Comparison of ENCODE assay signal across 9 cellular contexts in the genomic region with DNA sequence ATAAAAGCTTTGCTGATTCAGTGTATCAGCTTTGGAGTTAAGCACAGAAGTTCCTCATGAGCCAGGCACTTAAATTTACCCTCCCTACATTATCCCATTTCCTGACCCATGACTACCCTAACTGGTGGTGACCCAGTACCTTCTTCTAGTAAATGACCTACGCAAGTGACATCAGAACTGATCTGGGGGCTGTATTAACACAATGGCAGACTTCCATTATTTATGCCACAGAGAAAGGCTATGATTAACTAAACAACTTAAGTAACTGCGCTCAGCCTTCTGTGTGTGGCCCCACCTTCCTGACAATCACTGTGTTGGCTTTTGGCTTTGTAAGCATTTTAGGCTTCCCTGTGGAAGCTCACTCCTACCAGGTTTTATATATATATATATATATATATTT. TPM values are rescaled to one million over a fixed set of nuclear protein-coding genes. Genes with fewer than 3 reads are reported as not detected.
DNase-seq lines count a peak whose midpoint lies in the region; ATAC-seq and TF ChIP-seq lines count a peak whose summit lies in the region.
"Had no signal": no experiment of that assay in that cellular context is flagged by ENCODE, and none has a peak within 500 bp of the region (broad histone marks: within the 10 kb centered on the region; RNA-seq: fewer than 3 reads in every experiment).

No MANE protein-coding gene starts in this region.

- intact Hi-C loops in Caco-2 (cut with micrococcal nuclease; ENCODE audit: unreplicated experiment), result loop anchor here (1.0 to 5.0 kb wide), 5 partner anchors 38 to 416 kb away; no protein-coding TSS in a partner anchor
- intact Hi-C loops in adrenal gland (cut with DNase I), result loop anchor here (5.0 to 10.0 kb wide), 2 partner anchors 81 to 98 kb away; no protein-coding TSS in a partner anchor

- peaks cover 21% of the 10 kb centered on the region for H3K4me1 Mint-ChIP-seq in Caco-2 (ENCODE audit: low read depth, unreplicated experiment)
- peaks cover 59% of the 10 kb centered on the region for H3K4me1 Mint-ChIP-seq in HFFc6 (ENCODE audit: low read depth)
- H3K4me1 Mint-ChIP-seq in mesothelial cell of epicardium, result peaks cover 16% of the 10 kb centered on the region

- TF ChIP-seq POLR2A in adrenal gland (IDR thresholded peaks at IDR 0.05), result no peak

- POLR2A ChIA-PET in Caco-2 (lab: Charles Lee), result no interaction called here

- in situ Hi-C loops in brain microvascular endothelial cell (cut with HindIII; ENCODE audit: low pct_ligation_motif_present, low sequenced_read_pairs), result no loop called here

- DNase-seq in Caco-2 (no peak), HFFc6 (no peak), brain microvascular endothelial cell (no peak), mesothelial cell of epicardium (ENCODE audit: low spot score in 2 of 2, unreplicated experiment in 2 of 2) (no peak), adrenal gland (no peak)
- no peak for DNase-seq in stimulated activated naive CD4-positive, alpha-beta T cell treated with Interleukin-2 at 50 U/mL for 16 hours (lab: John Stamatoyannopoulos, UW)
- DNase-seq in stimulated activated CD4-positive, alpha-beta T cell treated with anti-CD3 and anti-CD28 coated beads, Interleukin-2, amount 100 ng/mL, for 24 hours, result no peak
- DNase-seq: activated CD4-positive, alpha-beta T cell treated with anti-CD3 and anti-CD28 coated beads, Interleukin-2, amount 50 U/mL, for 4 hours had no signal

- H3K36me3 ChIP-seq in Caco-2 (ENCODE audit: control insufficient read depth, insufficient read depth, low read length), result no peaks in the 10 kb centered on the region
- no peaks in the 10 kb centered on the region for H3K36me3 ChIP-seq in brain microvascular endothelial cell (replicated peaks)
- H3K36me3 ChIP-seq in adrenal gland (replicated peaks in 1 of 2), result no peaks in the 10 kb centered on the region

- H3K27ac ChIP-seq in brain microvascular endothelial cell (no peak overlapping the region), adrenal gland (no peak overlapping the region)

- no peaks in the 10 kb centered on the region for H3K9me3 ChIP-seq in Caco-2
- H3K9me3 ChIP-seq in adrenal gland (replicated peaks in 1 of 3), result no peaks in the 10 kb centered on the region

- 72 to 76% (median 74%) methylated on average over 2 of the region's 2 CpGs for WGBS in adrenal gland, 4 donors

- peak overlapping the region; percentile 100 for H3K4me3 Mint-ChIP-seq in Caco-2 (ENCODE audit: unreplicated experiment)
- H3K4me3 Mint-ChIP-seq in HFFc6, result peak overlapping the region; percentile 100
- H3K4me3 Mint-ChIP-seq in mesothelial cell of epicardium, result peak overlapping the region; percentile 91

- no peak for ATAC-seq in HG03175 (IDR thresholded peaks at IDR 0.05; ENCODE audit: unreplicated experiment)

- CTCF ChIA-PET in Caco-2 (lab: Charles Lee), result interaction anchor here (0.8 to 1.6 kb wide), 5 partner anchors 19 to 102 kb away, joined by 3 to 13 read pairs (median 6); no protein-coding TSS in a partner anchor

- H3K4me1 ChIP-seq in Caco-2 (peaks cover 28% of the 10 kb centered on the region), adrenal gland (replicated peaks in 1 of 2) (peaks cover 0 to 20% of the 10 kb centered on the region in 2 donors)

- no peaks in the 10 kb centered on the region for H3K27me3 ChIP-seq in Caco-2 (replicated peaks; ENCODE audit: control insufficient read depth, insufficient read depth, low read length)
- H3K27me3 ChIP-seq in brain microvascular endothelial cell (replicated peaks), result no peaks in the 10 kb centered on the region
- H3K27me3 ChIP-seq in adrenal gland, result no peaks in the 10 kb centered on the region

- H3K27ac Mint-ChIP-seq in Caco-2 (ENCODE audit: unreplicated experiment) (peak overlapping the region; percentile 99), HFFc6 (peak overlapping the region; percentile 98; the same call in 1 of the 2 replicates), mesothelial cell of epicardium (no peak overlapping the region)

- TF ChIP-seq CTCF in Caco-2 (IDR thresholded peaks at IDR 0.05; ENCODE audit: insufficient read depth in 1 of 2, low read depth in 1 of 2, low read length in 1 of 2, severe bottlenecking in 1 of 2, unreplicated experiment in 1 of 2) (no peak), HFFc6 (IDR thresholded peaks at IDR 0.05) (no peak), brain microvascular endothelial cell (IDR thresholded peaks at IDR 0.05; ENCODE audit: low read depth, low read length, missing control alignments) (no peak), mesothelial cell of epicardium (IDR thresholded peaks at IDR 0.05; ENCODE audit: unreplicated experiment) (no peak), adrenal gland (IDR thresholded peaks at IDR 0.05) (no peak)

- H3K4me3 ChIP-seq in Caco-2 (ENCODE audit: low read depth, low read length), result peak overlapping the region; percentile 3; the same call in 1 of the 2 replicates
- H3K4me3 ChIP-seq in brain microvascular endothelial cell (ENCODE audit: low read depth, low read length), result peak overlapping the region; percentile 94
- no peak overlapping the region for H3K4me3 ChIP-seq in adrenal gland

- no TSS peak for BruUV-seq in Caco-2 (replicated peaks; lab: Mats Ljungman, UMichigan)

- H3K36me3 Mint-ChIP-seq in Caco-2 (ENCODE audit: insufficient read depth, unreplicated experiment), result peaks cover 7% of the 10 kb centered on the region
- peaks cover 35% of the 10 kb centered on the region for H3K36me3 Mint-ChIP-seq in HFFc6 (ENCODE audit: low read depth)
- no peaks in the 10 kb centered on the region for H3K36me3 Mint-ChIP-seq in mesothelial cell of epicardium

- H3K27me3 Mint-ChIP-seq in Caco-2 (ENCODE audit: insufficient read depth, unreplicated experiment), result no peaks in the 10 kb centered on the region
- peaks cover 2% of the 10 kb centered on the region; the same call in 1 of the 2 replicates for H3K27me3 Mint-ChIP-seq in HFFc6 (ENCODE audit: insufficient read depth)
- peaks cover 22% of the 10 kb centered on the region for H3K27me3 Mint-ChIP-seq in mesothelial cell of epicardium (ENCODE audit: low read depth)

- H3K9me3 Mint-ChIP-seq in Caco-2 (ENCODE audit: unreplicated experiment), result no peaks in the 10 kb centered on the region
- H3K9me3 Mint-ChIP-seq in HFFc6, result no peaks in the 10 kb centered on the region
- H3K9me3 Mint-ChIP-seq in mesothelial cell of epicardium, result no peaks in the 10 kb centered on the region

RNA-seq across cellular contexts. Expression of a gene that starts 1.9 kb away (rescaled TPM):
- total RNA-seq in Caco-2 (2022), result 10.6 and 11.0 TPM in 2 replicates
- total RNA-seq in HFFc6 (2021; fragmentation: NEBNext Ultra II Directional; extraction: Animal tissue kit (Norgen Biotek cat#: 25700)), result 10 to 100 TPM; 17.2 to 20.9 (median 19.5) TPM
- 8.5 to 9.4 TPM (median 9.1 TPM) in 3 replicates for total RNA-seq in mesothelial cell of epicardium
- 10 to 100 TPM in 1 of 8 donors, 1 to 10 TPM in 7; 1.9 to 16.8 (median 5.8) TPM for total RNA-seq in adrenal gland
- 1 to 10 TPM; 1.4 to 6.5 (median 4.0) TPM for polyA plus RNA-seq in adrenal gland

Comparison
In these comparisons a context has a peak if more than half of its experiments do, and no peak if none do; other contexts are left out.
1. H3K4me3 ChIP-seq: peak in Caco-2 (single experiment) and brain microvascular endothelial cell (single experiment); none in adrenal gland (0 of 4).
2. Peak in every context shown above with its lines, with median percentiles within 50 percentile points of each other: H3K4me3 Mint-ChIP-seq.